8 cellular contexts compared by ENCODE assay signal in genomic region chr7:116786791-116787443, GRCh38.
DNase-seq lines count a peak whose midpoint lies in the region; ATAC-seq, FAIRE-seq and TF ChIP-seq lines count a peak whose summit lies in the region.

No MANE protein-coding gene starts in this region.

- no peak for TF ChIP-seq EP300 in transverse colon (IDR thresholded peaks at IDR 0.05; ENCODE audit: low read depth)

- in situ Hi-C loops in transverse colon (cut with MboI; ENCODE audit: low pct_ligation_motif_present in 1 of 4, low pct_unique_long_range_greater_than_20kb in 1 of 4, low sequenced_read_pairs in 3 of 4) = no loop called here

- TF ChIP-seq POLR2A in transverse colon (IDR thresholded peaks at IDR 0.05) = no peak

- H2AFZ ChIP-seq in OCI-LY3 (ENCODE audit: low read depth, low read length) = no peak overlapping the region

- peak; percentile 27 for TF ChIP-seq CTCF in D721Med (IDR thresholded peaks at IDR 0.05; ENCODE audit: insufficient read depth, missing control alignments)
- peak; percentile 95 for TF ChIP-seq CTCF in OCI-LY3 (IDR thresholded peaks at IDR 0.05; ENCODE audit: low read depth, low read length)
- peak; percentile 51 for TF ChIP-seq CTCF in foreskin keratinocyte (conservative IDR thresholded peaks at IDR 0.05)
- TF ChIP-seq CTCF in transverse colon (IDR thresholded peaks at IDR 0.05) = peak in 3 of 5 experiments; percentile 15 to 29 (median 15)

- peak overlapping the region; percentile 63 for H3K4me2 ChIP-seq in OCI-LY3 (ENCODE audit: low read length)

- H3K4me3 ChIP-seq in OCI-LY3 (ENCODE audit: low read length) (0 out of 2 replicates have a peak overlapping the region, but pooled peaks have one; percentile 8), transverse colon (no peak overlapping the region)

- no peak for FAIRE-seq in D721Med (lab: Jason Lieb, UNC)

- ATAC-seq in GM18870 (IDR thresholded peaks at IDR 0.05; ENCODE audit: unreplicated experiment) = peak; percentile 99
- ATAC-seq in HG02943 (IDR thresholded peaks at IDR 0.05; ENCODE audit: low read depth, unreplicated experiment) = peak; percentile 99
- ATAC-seq in foreskin keratinocyte = peak; percentile 52

- no peaks in the 10 kb centered on the region for H4K20me1 ChIP-seq in OCI-LY3 (ENCODE audit: insufficient read depth, low read length)

- intact Hi-C loops in transverse colon (cut with DNase I; ENCODE audit: low total_unique reads) = no loop called here

- H3K9ac ChIP-seq in OCI-LY3 (ENCODE audit: low read length) = peak overlapping the region; percentile 15; the same call in 1 of the 2 replicates

- no peaks in the 10 kb centered on the region for H3K27me3 ChIP-seq in OCI-LY3 (ENCODE audit: low read depth, low read length)
- no peaks in the 10 kb centered on the region for H3K27me3 ChIP-seq in foreskin keratinocyte
- H3K27me3 ChIP-seq in transverse colon = no peaks in the 10 kb centered on the region

- DNase-seq in D721Med (ENCODE audit: insufficient read length, low spot score) = no peak
- no peak for DNase-seq in foreskin keratinocyte
- no peak for DNase-seq in transverse colon
- DNase-seq in AG08396 (ENCODE audit: low spot score) = no peak
- DNase-seq in cerebellar cortex (ENCODE audit: low spot score) = no peak

- peaks cover 26% of the 10 kb centered on the region for H3K36me3 ChIP-seq in OCI-LY3 (replicated peaks; ENCODE audit: low read depth, low read length)
- H3K36me3 ChIP-seq in transverse colon = no peaks in the 10 kb centered on the region

- H3K79me2 ChIP-seq in OCI-LY3 (ENCODE audit: low read length) = no peaks in the 10 kb centered on the region

- no peaks in the 10 kb centered on the region for H3K9me3 ChIP-seq in OCI-LY3 (ENCODE audit: insufficient read depth, low read length)
- H3K9me3 ChIP-seq in transverse colon = no peaks in the 10 kb centered on the region

- H3K27ac ChIP-seq in OCI-LY3 (ENCODE audit: low read length) (peak overlapping the region; percentile 36), foreskin keratinocyte (no peak overlapping the region), transverse colon (no peak overlapping the region)

- peaks cover 17% of the 10 kb centered on the region for H3K4me1 ChIP-seq in OCI-LY3 (ENCODE audit: low read length)
- peaks cover 7% of the 10 kb centered on the region for H3K4me1 ChIP-seq in foreskin keratinocyte
- H3K4me1 ChIP-seq in transverse colon = peaks cover 0 to 37% (median 16%) of the 10 kb centered on the region in 4 donors

- whole genome bisulfite sequencing in transverse colon (ENCODE audit: low coverage in 1 of 2), 2 donors = 38 to 54% methylated on average over 2 of the region's 2 CpGs

Comparison
In these comparisons a context has a peak if more than half of its experiments do, and no peak if none do; other contexts are left out.
1. CTCF ChIP-seq: peak in every context shown above with its lines; median percentile 95 in OCI-LY3; 51 in foreskin keratinocyte; 27 in D721Med; 15 in transverse colon.